ENCODE assay signal across 25 cellular contexts in the genomic region with DNA sequence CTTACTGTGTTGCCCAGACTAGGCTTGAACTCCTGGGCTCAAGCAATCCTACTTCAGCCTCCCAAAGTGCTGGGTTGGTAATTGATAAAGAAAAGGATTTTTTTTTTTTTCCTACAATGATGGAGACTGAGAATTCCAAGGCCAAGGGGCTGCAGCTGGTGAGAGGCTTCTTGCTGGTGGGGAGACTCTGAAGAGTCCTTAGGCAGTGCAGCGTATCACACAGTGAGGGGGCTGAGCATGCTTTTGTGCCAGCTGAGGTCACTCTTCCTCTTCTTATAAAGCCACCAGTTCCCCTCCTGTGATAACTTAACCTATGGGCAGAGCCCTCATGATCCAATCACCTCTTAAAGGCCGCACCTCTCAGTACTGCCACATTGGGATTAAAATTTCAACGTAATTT. TPM values are rescaled to one million over a fixed set of nuclear protein-coding genes. Genes with fewer than 3 reads are reported as not detected.
A peak's percentile ranks its signal among the peaks of the same experiment; 100 is the strongest.
DNase-seq lines count a peak whose midpoint lies in the region; ATAC-seq and TF ChIP-seq lines count a peak whose summit lies in the region.
"Had no signal": no experiment of that assay in that cellular context is flagged by ENCODE, and none has a peak within 500 bp of the region (broad histone marks: within the 10 kb centered on the region; RNA-seq: fewer than 3 reads in every experiment).

No MANE protein-coding gene starts in this region.

- H3K9me3 Mint-ChIP-seq in WTC11 (no peaks in the 10 kb centered on the region), neural crest cell (no peaks in the 10 kb centered on the region)
- H3K9me3 Mint-ChIP-seq in activated CD4-positive, alpha-beta T cell treated with anti-CD3 and anti-CD28 coated beads for 36 hours (ENCODE audit: low read depth) = no peaks in the 10 kb centered on the region
- H3K9me3 Mint-ChIP-seq in stimulated activated memory B cell treated with anti-CD40 and anti-IgM and Interleukin-4, amounts not matched to agents 10 μg/mL and 1 μg/mL and 100 μg/mL, for 72 hours = no peaks in the 10 kb centered on the region
- H3K9me3 Mint-ChIP-seq: CD4-positive, CD25-positive, alpha-beta regulatory T cell had no signal

- H3K4me3 Mint-ChIP-seq in WTC11 (no peak overlapping the region), neural crest cell (no peak overlapping the region)
- H3K4me3 Mint-ChIP-seq in activated CD4-positive, alpha-beta T cell treated with anti-CD3 and anti-CD28 coated beads for 36 hours = no peak overlapping the region
- no peak overlapping the region for H3K4me3 Mint-ChIP-seq in stimulated activated memory B cell treated with anti-CD40 and anti-IgM and Interleukin-4, amounts not matched to agents 10 μg/mL and 1 μg/mL and 100 μg/mL, for 72 hours
- H3K4me3 Mint-ChIP-seq: CD4-positive, CD25-positive, alpha-beta regulatory T cell had no signal

- H3K79me2 ChIP-seq in Karpas-422 (ENCODE audit: low read length) = peaks cover 24% of the 10 kb centered on the region

- no peak overlapping the region for H3K27ac ChIP-seq in Karpas-422 (ENCODE audit: low read length)
- H3K27ac ChIP-seq in breast epithelium = no peak overlapping the region
- H3K27ac ChIP-seq: BLaER1, KMS-11, SJCRH30 had no signal

- peak; percentile 4 for DNase-seq in GDM1 (lab: John Stamatoyannopoulos, UW)
- peak; percentile 52 for DNase-seq in Karpas-422
- DNase-seq in WTC11 (ENCODE audit: low spot score) = no peak
- DNase-seq in neural crest cell (ENCODE audit: low read depth, low spot score) = no peak
- no peak for DNase-seq in breast epithelium (ENCODE audit: low spot score in 2 of 2)
- no peak for DNase-seq in activated CD4-positive, alpha-beta T cell treated with anti-CD3 and anti-CD28 coated beads for 36 hours
- DNase-seq: CD4-positive, CD25-positive, alpha-beta regulatory T cell; DMS53; IMR-90; NCI-H1105; NCI-H1436 treated with DMSO at 0.1 percent for 48 hours; NCI-H1930; NCI-H2107; NCI-H446; NCI-H526; NCI-H82; NK-92 treated with Interleukin-12 subunit alpha and Interleukin-12 subunit beta, amount 100 ng/mL, for 24 hours; PC-3; SJCRH30 had no signal

- H3K4me1 ChIP-seq in Karpas-422 (ENCODE audit: low read length) (peaks cover 10% of the 10 kb centered on the region), breast epithelium (no peaks in the 10 kb centered on the region)
- H3K4me1 ChIP-seq: BLaER1, SJCRH30 had no signal

- H3K4me1 Mint-ChIP-seq in WTC11 = no peaks in the 10 kb centered on the region
- H3K4me1 Mint-ChIP-seq in neural crest cell = no peaks in the 10 kb centered on the region
- peaks cover 17% of the 10 kb centered on the region for H3K4me1 Mint-ChIP-seq in activated CD4-positive, alpha-beta T cell treated with anti-CD3 and anti-CD28 coated beads for 36 hours
- peaks cover 8% of the 10 kb centered on the region for H3K4me1 Mint-ChIP-seq in stimulated activated memory B cell treated with anti-CD40 and anti-IgM and Interleukin-4, amounts not matched to agents 10 μg/mL and 1 μg/mL and 100 μg/mL, for 72 hours

- H4K20me1 ChIP-seq in Karpas-422 (ENCODE audit: insufficient read depth, low read depth, low read length) = no peaks in the 10 kb centered on the region
- H4K20me1 ChIP-seq: BLaER1 had no signal

- H3K9me2 ChIP-seq in Karpas-422 (replicated peaks; ENCODE audit: insufficient read depth, low read length) = no peaks in the 10 kb centered on the region

- CTCF ChIA-PET in WTC11 (lab: Charles Lee) = interaction anchor here (1.5 kb wide), 1 partner anchor 491 kb away, joined by 3 read pairs; a partner anchor contains a TSS
- CTCF ChIA-PET in activated CD4-positive, alpha-beta T cell treated with anti-CD3 and anti-CD28 coated beads for 36 hours (lab: Charles Lee) = no interaction called here

- H3K4me2 ChIP-seq in Karpas-422 (ENCODE audit: low read depth, low read length, poor library complexity, severe bottlenecking) = no peak overlapping the region
- H3K4me2 ChIP-seq: BLaER1, KMS-11 had no signal

- H3K4me3 ChIP-seq in Karpas-422 (ENCODE audit: low read length) (no peak overlapping the region), breast epithelium (no peak overlapping the region)
- H3K4me3 ChIP-seq: BLaER1, HAP-1, SJCRH30 had no signal

- H3K27me3 ChIP-seq in Karpas-422 (ENCODE audit: low read length) (no peaks in the 10 kb centered on the region), breast epithelium (no peaks in the 10 kb centered on the region)
- H3K27me3 ChIP-seq: BLaER1, SJCRH30 had no signal

- ATAC-seq in WTC11 = peak; percentile 79
- ATAC-seq in SK-N-SH treated with all-trans-retinoic acid at 6 μM for 48 hours = no peak
- no peak for ATAC-seq in activated CD4-positive, alpha-beta T cell treated with anti-CD3 and anti-CD28 coated beads for 36 hours
- no peak for ATAC-seq in stimulated activated memory B cell treated with anti-CD40 and anti-IgM and Interleukin-4, amounts not matched to agents 10 μg/mL and 1 μg/mL and 100 μg/mL, for 72 hours
- ATAC-seq: PC-3, Right ventricle myocardium inferior had no signal

- H3K9me3 ChIP-seq in Karpas-422 (ENCODE audit: low read length) (no peaks in the 10 kb centered on the region), breast epithelium (no peaks in the 10 kb centered on the region)
- H3K9me3 ChIP-seq: BLaER1, HAP-1 had no signal

- H3K27ac Mint-ChIP-seq in WTC11 (no peak overlapping the region), neural crest cell (ENCODE audit: unreplicated experiment) (peak overlapping the region; percentile 72)
- no peak overlapping the region for H3K27ac Mint-ChIP-seq in activated CD4-positive, alpha-beta T cell treated with anti-CD3 and anti-CD28 coated beads for 36 hours
- no peak overlapping the region for H3K27ac Mint-ChIP-seq in stimulated activated memory B cell treated with anti-CD40 and anti-IgM and Interleukin-4, amounts not matched to agents 10 μg/mL and 1 μg/mL and 100 μg/mL, for 72 hours
- H3K27ac Mint-ChIP-seq: CD4-positive, CD25-positive, alpha-beta regulatory T cell had no signal

- H3K9ac ChIP-seq in Karpas-422 (ENCODE audit: low read length) = no peak overlapping the region
- H3K9ac ChIP-seq: BLaER1, KMS-11 had no signal

- no peak for TF ChIP-seq CTCF in WTC11 (IDR thresholded peaks at IDR 0.05)
- TF ChIP-seq CTCF in neural crest cell (conservative IDR thresholded peaks at IDR 0.05) = no peak
- TF ChIP-seq CTCF in breast epithelium (IDR thresholded peaks at IDR 0.05) = no peak

- TF ChIP-seq POLR2A in breast epithelium (IDR thresholded peaks at IDR 0.05) = no peak

- H3K27me3 Mint-ChIP-seq in WTC11 (ENCODE audit: low read depth) = no peaks in the 10 kb centered on the region
- H3K27me3 Mint-ChIP-seq in neural crest cell (ENCODE audit: low read depth) = no peaks in the 10 kb centered on the region
- no peaks in the 10 kb centered on the region for H3K27me3 Mint-ChIP-seq in activated CD4-positive, alpha-beta T cell treated with anti-CD3 and anti-CD28 coated beads for 36 hours
- H3K27me3 Mint-ChIP-seq in stimulated activated memory B cell treated with anti-CD40 and anti-IgM and Interleukin-4, amounts not matched to agents 10 μg/mL and 1 μg/mL and 100 μg/mL, for 72 hours = no peaks in the 10 kb centered on the region
- H3K27me3 Mint-ChIP-seq: CD4-positive, CD25-positive, alpha-beta regulatory T cell had no signal

- POLR2A ChIA-PET in WTC11 (lab: Charles Lee) = no interaction called here
- POLR2A ChIA-PET in activated CD4-positive, alpha-beta T cell treated with anti-CD3 and anti-CD28 coated beads for 36 hours (lab: Charles Lee) = interaction anchor here (0.7 kb wide), 1 partner anchor 16 kb away, joined by 4 read pairs; no protein-coding TSS in a partner anchor

- peaks cover 30% of the 10 kb centered on the region for H3K36me3 ChIP-seq in Karpas-422 (ENCODE audit: insufficient read depth, low read length)
- no peaks in the 10 kb centered on the region for H3K36me3 ChIP-seq in breast epithelium
- H3K36me3 ChIP-seq: HAP-1 had no signal

- H2AFZ ChIP-seq in Karpas-422 (ENCODE audit: low read length) = no peak overlapping the region

- intact Hi-C loops in breast epithelium (cut with DNase I; ENCODE audit: low total_unique reads) = no loop called here
- intact Hi-C loops in activated CD4-positive, alpha-beta T cell treated with anti-CD3 and anti-CD28 coated beads for 36 hours (cut with DNase I, micrococcal nuclease) = no loop called here

- H3K36me3 Mint-ChIP-seq in WTC11 (0 out of 2 replicates have a peak, but pooled peaks cover 3% of the 10 kb centered on the region), neural crest cell (ENCODE audit: low read depth) (peaks cover 4% of the 10 kb centered on the region)
- H3K36me3 Mint-ChIP-seq in activated CD4-positive, alpha-beta T cell treated with anti-CD3 and anti-CD28 coated beads for 36 hours (ENCODE audit: low read depth) = peaks cover 14% of the 10 kb centered on the region
- peaks cover 36% of the 10 kb centered on the region for H3K36me3 Mint-ChIP-seq in stimulated activated memory B cell treated with anti-CD40 and anti-IgM and Interleukin-4, amounts not matched to agents 10 μg/mL and 1 μg/mL and 100 μg/mL, for 72 hours

TF ChIP-seq in WTC11, 78 proteins besides CTCF, POLR2A, EP300 and RAD21 (continues in another document):
- TF ChIP-seq GRHL2 (CRISPR knock-in tag; IDR thresholded peaks at IDR 0.05; ENCODE audit: insufficient replicate concordance, severe bottlenecking) = no peak

TF ChIP-seq in SK-N-SH treated with all-trans-retinoic acid at 6 μM for 48 hours, 23 proteins besides CTCF, POLR2A, EP300 and RAD21 (continues in another document):
- TF ChIP-seq CSDC2 (CRISPR knock-in tag; IDR thresholded peaks at IDR 0.05) = no peak
- TF ChIP-seq BACH2 (CRISPR knock-in tag; IDR thresholded peaks at IDR 0.05; ENCODE audit: borderline replicate concordance) = no peak
- TF ChIP-seq ZNF8 (CRISPR knock-in tag; IDR thresholded peaks at IDR 0.05) = no peak
- no peak for TF ChIP-seq GLIS3 (CRISPR knock-in tag; IDR thresholded peaks at IDR 0.05)
- TF ChIP-seq TOX (CRISPR knock-in tag; IDR thresholded peaks at IDR 0.05; ENCODE audit: borderline replicate concordance) = no peak
- TF ChIP-seq RARB (CRISPR knock-in tag; IDR thresholded peaks at IDR 0.05) = no peak

RNA-seq across cellular contexts. Expression of a gene that starts 28.2 kb away (rescaled TPM):
- total RNA-seq in Karpas-422 (2014; rRNA removed; shearing (Covaris generic); ENCODE audit: low replicate concordance) = 1.2 and 1.6 TPM in 2 replicates
- total RNA-seq in WTC11 (2021) = 0.82 to 1.0 TPM (median 0.98 TPM) in 3 replicates
- 2.1 and 2.8 TPM in 2 replicates for total RNA-seq in neural crest cell
- 1 to 10 TPM in 2 of 3 donors, under 1 TPM in 1; 0.96 to 1.3 (median 1.2) TPM for total RNA-seq in breast epithelium
- under 1 TPM; 0.79 to 0.82 TPM for total RNA-seq in activated CD4-positive, alpha-beta T cell treated with anti-CD3 and anti-CD28 coated beads for 36 hours

RNA-seq across cellular contexts. Expression of a gene that starts 44.5 kb away (rescaled TPM):
- total RNA-seq in Karpas-422 (2014; rRNA removed; shearing (Covaris generic); ENCODE audit: low replicate concordance) = 73.4 and 172 TPM in 2 replicates
- 48.3 to 57.1 TPM (median 52.8 TPM) in 3 replicates for total RNA-seq in WTC11 (2021)
- 52.6 and 56.7 TPM in 2 replicates for total RNA-seq in neural crest cell
- 10 to 100 TPM; 34.7 to 53.9 (median 43.5) TPM for total RNA-seq in breast epithelium
- total RNA-seq in activated CD4-positive, alpha-beta T cell treated with anti-CD3 and anti-CD28 coated beads for 36 hours = 10 to 100 TPM; 50.2 to 51.3 TPM

Comparison
In these comparisons a context has a peak if more than half of its experiments do, and no peak if none do; other contexts are left out.
1. DNase-seq: peak in GDM1 (single experiment) and Karpas-422 (single experiment); none in WTC11 (single experiment), neural crest cell (single experiment), breast epithelium (0 of 2) and activated CD4-positive, alpha-beta T cell treated with anti-CD3 and anti-CD28 coated beads for 36 hours (single experiment).